Comparison of ENCODE assay signal across 1 cellular context in genomic region chr19:49877020-49877878, GRCh38.
TF ChIP-seq lines count a peak whose summit lies in the region.

Gene AKT1S1, minus strand, starts transcription at chr19:49877355. Its CDS starts 4,060 bp downstream, at chr19:49873295.
Gene TBC1D17, plus strand, starts transcription at chr19:49877702. Its CDS starts 22 bp downstream, at chr19:49877724.

TF ChIP-seq in K562, 482 proteins besides CTCF, POLR2A, EP300 and RAD21 (continued from another document and continues in another):
- TF ChIP-seq, protein P1, sequence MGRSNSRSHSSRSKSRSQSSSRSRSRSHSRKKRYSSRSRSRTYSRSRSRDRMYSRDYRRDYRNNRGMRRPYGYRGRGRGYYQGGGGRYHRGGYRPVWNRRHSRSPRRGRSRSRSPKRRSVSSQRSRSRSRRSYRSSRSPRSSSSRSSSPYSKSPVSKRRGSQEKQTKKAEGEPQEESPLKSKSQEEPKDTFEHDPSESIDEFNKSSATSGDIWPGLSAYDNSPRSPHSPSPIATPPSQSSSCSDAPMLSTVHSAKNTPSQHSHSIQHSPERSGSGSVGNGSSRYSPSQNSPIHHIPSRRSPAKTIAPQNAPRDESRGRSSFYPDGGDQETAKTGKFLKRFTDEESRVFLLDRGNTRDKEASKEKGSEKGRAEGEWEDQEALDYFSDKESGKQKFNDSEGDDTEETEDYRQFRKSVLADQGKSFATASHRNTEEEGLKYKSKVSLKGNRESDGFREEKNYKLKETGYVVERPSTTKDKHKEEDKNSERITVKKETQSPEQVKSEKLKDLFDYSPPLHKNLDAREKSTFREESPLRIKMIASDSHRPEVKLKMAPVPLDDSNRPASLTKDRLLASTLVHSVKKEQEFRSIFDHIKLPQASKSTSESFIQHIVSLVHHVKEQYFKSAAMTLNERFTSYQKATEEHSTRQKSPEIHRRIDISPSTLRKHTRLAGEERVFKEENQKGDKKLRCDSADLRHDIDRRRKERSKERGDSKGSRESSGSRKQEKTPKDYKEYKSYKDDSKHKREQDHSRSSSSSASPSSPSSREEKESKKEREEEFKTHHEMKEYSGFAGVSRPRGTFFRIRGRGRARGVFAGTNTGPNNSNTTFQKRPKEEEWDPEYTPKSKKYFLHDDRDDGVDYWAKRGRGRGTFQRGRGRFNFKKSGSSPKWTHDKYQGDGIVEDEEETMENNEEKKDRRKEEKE (IDR thresholded peaks at IDR 0.05; ENCODE audit: borderline replicate concordance in 1 of 2, control insufficient read depth in 1 of 2, low read depth in 2 of 2, low read length in 1 of 2), result peak in 1 of 2 experiments; percentile 92; a peak in 2 of 4 replicates
- TF ChIP-seq ATF6 (CRISPR knock-in tag; IDR thresholded peaks at IDR 0.05) (0 out of 2 replicates have a peak, but pooled peaks have one; percentile 55), RCOR1 (IDR thresholded peaks at IDR 0.05; ENCODE audit: borderline replicate concordance in 1 of 2, low read depth in 2 of 2, low read length in 2 of 2) (peak in 1 of 2 experiments; percentile 3; a peak in 1 of 4 replicates), ARNT (IDR thresholded peaks at IDR 0.05) (peak in 1 of 2 experiments; percentile 59; a peak in 1 of 4 replicates), CREB1 (IDR thresholded peaks at IDR 0.05) (peak; percentile 91), CREB1 (CRISPR knock-in tag; IDR thresholded peaks at IDR 0.05) (peak; percentile 95), TOE1 (IDR thresholded peaks at IDR 0.05; ENCODE audit: borderline replicate concordance) (peak; percentile 97), TOE1 (CRISPR knock-in tag; IDR thresholded peaks at IDR 0.05; ENCODE audit: borderline replicate concordance, low read depth) (0 out of 2 replicates have a peak, but pooled peaks have one; percentile 14), CHD1 (IDR thresholded peaks at IDR 0.05; ENCODE audit: low read length) (peak; percentile 54), ATF1 (CRISPR knock-in tag; IDR thresholded peaks at IDR 0.05) (no peak), ATF1 (tag; IDR thresholded peaks at IDR 0.05) (peak; percentile 97), MAFF (IDR thresholded peaks at IDR 0.05; ENCODE audit: low read length) (peak; percentile 70), CSDE1 (IDR thresholded peaks at IDR 0.05) (peak in 1 of 2 experiments; percentile 91; a peak in 2 of 4 replicates), ZNF583 (CRISPR knock-in tag; IDR thresholded peaks at IDR 0.05) (no peak), AFF4 (CRISPR knock-in tag; IDR thresholded peaks at IDR 0.05) (peak; percentile 62; the same call in 1 of the 2 replicates), KLF1 (tag; IDR thresholded peaks at IDR 0.05) (peak; percentile 89), RFX7 (CRISPR knock-in tag; IDR thresholded peaks at IDR 0.05) (no peak), SMAD3 (CRISPR knock-in tag; conservative IDR thresholded peaks at IDR 0.05) (0 out of 2 replicates have a peak, but pooled peaks have one; percentile 45), STAG1 (CRISPR knock-in tag; IDR thresholded peaks at IDR 0.05; ENCODE audit: borderline replicate concordance) (no peak), RFX5 (IDR thresholded peaks at IDR 0.05; ENCODE audit: low read depth, low read length) (no peak), CXXC5 (CRISPR knock-in tag; IDR thresholded peaks at IDR 0.05) (peak; percentile 86), GTF2E2 (tag; IDR thresholded peaks at IDR 0.05) (peak; percentile 54), ZBTB17 (CRISPR knock-in tag; IDR thresholded peaks at IDR 0.05) (no peak), BRD9 (IDR thresholded peaks at IDR 0.05; ENCODE audit: low read depth, partially characterized antibody) (peak; percentile 89), CEBPG (CRISPR knock-in tag; IDR thresholded peaks at IDR 0.05) (no peak), CEBPG (tag; conservative IDR thresholded peaks at IDR 0.05 in 1 of 2, IDR thresholded peaks at IDR 0.05 in 1 of 2) (no peak), ARHGAP35 (IDR thresholded peaks at IDR 0.05; ENCODE audit: partially characterized antibody) (no peak), NFRKB (IDR thresholded peaks at IDR 0.05; ENCODE audit: low read depth) (peak; percentile 97), GABPB1 (CRISPR knock-in tag; IDR thresholded peaks at IDR 0.05) (peak; percentile 97), ETV5 (CRISPR knock-in tag; IDR thresholded peaks at IDR 0.05; ENCODE audit: low read depth) (peak; percentile 97), KLF13 (tag; IDR thresholded peaks at IDR 0.05; ENCODE audit: borderline replicate concordance, low read depth) (peak; percentile 99), CREM (IDR thresholded peaks at IDR 0.05; ENCODE audit: low read depth) (peak; percentile 93), RERE (CRISPR knock-in tag; IDR thresholded peaks at IDR 0.05; ENCODE audit: borderline replicate concordance) (no peak), USF2 (CRISPR knock-in tag; IDR thresholded peaks at IDR 0.05) (peak; percentile 99), SREBF1 (IDR thresholded peaks at IDR 0.05; ENCODE audit: borderline replicate concordance, low read depth, low read length) (peak; percentile 97), ETS1 (conservative IDR thresholded peaks at IDR 0.05; ENCODE audit: control insufficient read depth, low read depth, low read length) (0 out of 2 replicates have a peak, but pooled peaks have one; percentile 3), EHMT2 (IDR thresholded peaks at IDR 0.05) (peak; percentile 9; the same call in 1 of the 2 replicates), NR2C2 (CRISPR knock-in tag; IDR thresholded peaks at IDR 0.05) (no peak), NR2C2 (tag; IDR thresholded peaks at IDR 0.05) (peak; percentile 95), SLC30A9 (CRISPR knock-in tag; IDR thresholded peaks at IDR 0.05) (no peak), MLX (CRISPR knock-in tag; conservative IDR thresholded peaks at IDR 0.05) (no peak)
- TF ChIP-seq, protein P2, sequence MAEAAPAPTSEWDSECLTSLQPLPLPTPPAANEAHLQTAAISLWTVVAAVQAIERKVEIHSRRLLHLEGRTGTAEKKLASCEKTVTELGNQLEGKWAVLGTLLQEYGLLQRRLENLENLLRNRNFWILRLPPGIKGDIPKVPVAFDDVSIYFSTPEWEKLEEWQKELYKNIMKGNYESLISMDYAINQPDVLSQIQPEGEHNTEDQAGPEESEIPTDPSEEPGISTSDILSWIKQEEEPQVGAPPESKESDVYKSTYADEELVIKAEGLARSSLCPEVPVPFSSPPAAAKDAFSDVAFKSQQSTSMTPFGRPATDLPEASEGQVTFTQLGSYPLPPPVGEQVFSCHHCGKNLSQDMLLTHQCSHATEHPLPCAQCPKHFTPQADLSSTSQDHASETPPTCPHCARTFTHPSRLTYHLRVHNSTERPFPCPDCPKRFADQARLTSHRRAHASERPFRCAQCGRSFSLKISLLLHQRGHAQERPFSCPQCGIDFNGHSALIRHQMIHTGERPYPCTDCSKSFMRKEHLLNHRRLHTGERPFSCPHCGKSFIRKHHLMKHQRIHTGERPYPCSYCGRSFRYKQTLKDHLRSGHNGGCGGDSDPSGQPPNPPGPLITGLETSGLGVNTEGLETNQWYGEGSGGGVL (CRISPR knock-in tag; IDR thresholded peaks at IDR 0.05), result no peak
- TF ChIP-seq, protein P3, sequence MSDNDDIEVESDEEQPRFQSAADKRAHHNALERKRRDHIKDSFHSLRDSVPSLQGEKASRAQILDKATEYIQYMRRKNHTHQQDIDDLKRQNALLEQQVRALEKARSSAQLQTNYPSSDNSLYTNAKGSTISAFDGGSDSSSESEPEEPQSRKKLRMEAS (CRISPR knock-in tag; IDR thresholded peaks at IDR 0.05), result peak; percentile 90
